In genomic region chr14:93330609-93331000, GRCh38 we compare ENCODE assay signal across 14 cellular contexts. TPM values are rescaled to one million over a fixed set of nuclear protein-coding genes. Genes with fewer than 3 reads are reported as not detected.
DNase-seq lines count a peak whose midpoint lies in the region; ATAC-seq and TF ChIP-seq lines count a peak whose summit lies in the region.
"Had no signal": no experiment of that assay in that cellular context is flagged by ENCODE, and none has a peak within 500 bp of the region (broad histone marks: within the 10 kb centered on the region; RNA-seq: fewer than 3 reads in every experiment).

No MANE protein-coding gene starts in this region.

- TF ChIP-seq CTCF in Calu3 (IDR thresholded peaks at IDR 0.05; ENCODE audit: unreplicated experiment): no peak
- no peak for TF ChIP-seq CTCF in OCI-LY3 (IDR thresholded peaks at IDR 0.05; ENCODE audit: low read depth, low read length)
- TF ChIP-seq CTCF in nephron progenitor cell (IDR thresholded peaks at IDR 0.05): no peak

- no peak for ATAC-seq in GM19463 (IDR thresholded peaks at IDR 0.05; ENCODE audit: unreplicated experiment)
- ATAC-seq in GM18519 (IDR thresholded peaks at IDR 0.05; ENCODE audit: low FRiP score, unreplicated experiment): no peak

- H3K36me3 Mint-ChIP-seq in Calu3 (ENCODE audit: insufficient read depth, unreplicated experiment) (peaks cover 32% of the 10 kb centered on the region), nephron progenitor cell (ENCODE audit: low read depth) (peaks cover 26% of the 10 kb centered on the region)
- peaks cover 15% of the 10 kb centered on the region for H3K36me3 Mint-ChIP-seq in dendritic cell treated with granulocyte-macrophage colony-stimulating factor and Interleukin-4, amounts not matched to agents 40 ng/mL and 50 ng/mL, for 4 days (ENCODE audit: low read depth)

- peaks cover 33% of the 10 kb centered on the region for H3K4me1 ChIP-seq in OCI-LY3 (ENCODE audit: low read length)

- H3K4me3 Mint-ChIP-seq in Calu3 (ENCODE audit: low read depth, unreplicated experiment): peak overlapping the region; percentile 76
- H3K4me3 Mint-ChIP-seq in dendritic cell treated with granulocyte-macrophage colony-stimulating factor and Interleukin-4, amounts not matched to agents 40 ng/mL and 50 ng/mL, for 4 days: peak overlapping the region; percentile 85
- peak overlapping the region; percentile 95 for H3K4me3 Mint-ChIP-seq in nephron progenitor cell

- H4K20me1 ChIP-seq in OCI-LY3 (ENCODE audit: insufficient read depth, low read length): peaks cover 34% of the 10 kb centered on the region

- no TSS peak for BruUV-seq in Calu3 (replicated peaks; lab: Mats Ljungman, UMichigan)

- peak overlapping the region; percentile 85 for H3K27ac Mint-ChIP-seq in Calu3 (ENCODE audit: unreplicated experiment)
- peak overlapping the region; percentile 93 for H3K27ac Mint-ChIP-seq in dendritic cell treated with granulocyte-macrophage colony-stimulating factor and Interleukin-4, amounts not matched to agents 40 ng/mL and 50 ng/mL, for 4 days
- no peak overlapping the region for H3K27ac Mint-ChIP-seq in nephron progenitor cell

- H3K27me3 Mint-ChIP-seq in Calu3 (ENCODE audit: unreplicated experiment): no peaks in the 10 kb centered on the region
- no peaks in the 10 kb centered on the region for H3K27me3 Mint-ChIP-seq in dendritic cell treated with granulocyte-macrophage colony-stimulating factor and Interleukin-4, amounts not matched to agents 40 ng/mL and 50 ng/mL, for 4 days
- H3K27me3 Mint-ChIP-seq in nephron progenitor cell (ENCODE audit: low read depth, poor library complexity): no peaks in the 10 kb centered on the region

- CTCF ChIA-PET in Calu3 (lab: Charles Lee): no interaction called here

- H3K9me3 Mint-ChIP-seq in Calu3 (ENCODE audit: low read depth, unreplicated experiment) (no peaks in the 10 kb centered on the region), nephron progenitor cell (peaks cover 10% of the 10 kb centered on the region)
- H3K9me3 Mint-ChIP-seq in dendritic cell treated with granulocyte-macrophage colony-stimulating factor and Interleukin-4, amounts not matched to agents 40 ng/mL and 50 ng/mL, for 4 days: no peaks in the 10 kb centered on the region

- H3K4me1 Mint-ChIP-seq in Calu3 (ENCODE audit: low read depth, unreplicated experiment) (peaks cover 33% of the 10 kb centered on the region), nephron progenitor cell (peaks cover 46% of the 10 kb centered on the region)
- H3K4me1 Mint-ChIP-seq in dendritic cell treated with granulocyte-macrophage colony-stimulating factor and Interleukin-4, amounts not matched to agents 40 ng/mL and 50 ng/mL, for 4 days (ENCODE audit: low read depth): peaks cover 48% of the 10 kb centered on the region

- H3K36me3 ChIP-seq in OCI-LY3 (replicated peaks; ENCODE audit: low read depth, low read length): no peaks in the 10 kb centered on the region
- H3K36me3 ChIP-seq: prostate gland had no signal

- intact Hi-C loops in Calu3 (cut with micrococcal nuclease; ENCODE audit: unreplicated experiment): loop anchor here (2.0 to 5.0 kb wide), 3 partner anchors 43 to 288 kb away; no protein-coding TSS in a partner anchor
- intact Hi-C loops in dendritic cell treated with granulocyte-macrophage colony-stimulating factor and Interleukin-4, amounts not matched to agents 40 ng/mL and 50 ng/mL, for 4 days (cut with micrococcal nuclease): loop anchor here (5.0 to 10.0 kb wide), 3 partner anchors 42 to 214 kb away; partner anchors contain the start of genes GON7 and UBR7

- peak overlapping the region; percentile 96 for H3K4me2 ChIP-seq in OCI-LY3 (ENCODE audit: low read length)

- H3K4me3 ChIP-seq in OCI-LY3 (ENCODE audit: low read length): no peak overlapping the region
- H3K4me3 ChIP-seq: prostate gland had no signal

- DNase-seq in Calu3 (no peak), nephron progenitor cell (no peak), OCI-M2 (lab: John Stamatoyannopoulos, UW; ENCODE audit: unreplicated experiment) (no peak), DMS 273 (lab: John Stamatoyannopoulos, UW; ENCODE audit: unreplicated experiment) (no peak)
- DNase-seq: NCI-H1694 treated with DMSO at 0.1 percent for 48 hours, SIG-M5 had no signal

- no peak overlapping the region for H3K27ac ChIP-seq in OCI-LY3 (ENCODE audit: low read length)
- H3K27ac ChIP-seq: prostate gland had no signal

- no peak overlapping the region for H3K9ac ChIP-seq in OCI-LY3 (ENCODE audit: low read length)

- H3K9me3 ChIP-seq in OCI-LY3 (ENCODE audit: insufficient read depth, low read length): no peaks in the 10 kb centered on the region
- H3K9me3 ChIP-seq: prostate gland had no signal

- no peak overlapping the region for H2AFZ ChIP-seq in OCI-LY3 (ENCODE audit: low read depth, low read length)

- H3K27me3 ChIP-seq in OCI-LY3 (ENCODE audit: low read depth, low read length): no peaks in the 10 kb centered on the region

- peaks cover 79% of the 10 kb centered on the region for H3K79me2 ChIP-seq in OCI-LY3 (ENCODE audit: low read length)

RNA-seq across cellular contexts. Expression of gene BTBD7, which starts 2.2 kb away (rescaled TPM):
- total RNA-seq in Calu3 (2022): 39.3 and 42.0 TPM in 2 replicates

RNA-seq across cellular contexts. Expression of gene COX8C, which starts 16.4 kb away (rescaled TPM):
- not detected in 2 replicates for total RNA-seq in Calu3 (2022)
- total RNA-seq: activated CD8-positive, alpha-beta memory T cell treated with anti-CD3 and anti-CD28 coated beads for 36 hours; Daoy; H4 had no signal
